In genomic region chr14:37590096-37590809, GRCh38 we compare ENCODE assay signal across 21 cellular contexts. TPM values are rescaled to one million over a fixed set of nuclear protein-coding genes. Genes with fewer than 3 reads are reported as not detected.
DNase-seq lines count a peak whose midpoint lies in the region; ATAC-seq and TF ChIP-seq lines count a peak whose summit lies in the region.
"Had no signal": no experiment of that assay in that cellular context is flagged by ENCODE, and none has a peak within 500 bp of the region (broad histone marks: within the 10 kb centered on the region; RNA-seq: fewer than 3 reads in every experiment).

No MANE protein-coding gene starts in this region.

- intact Hi-C loops in testis (cut with DNase I; ENCODE audit: low total_unique reads), result loop anchor here (10.0 kb wide), 1 partner anchor 335 kb away; no protein-coding TSS in a partner anchor

- WGBS in testis, 2 donors, result 27 to 29% methylated on average over 5 of the region's 5 CpGs

- H3K4me3 ChIP-seq in duodenal mucosa (ENCODE audit: low read depth in 1 of 2, low read length in 2 of 2) (peak overlapping the region; percentile 76 to 84), testis (no peak overlapping the region)

- H3K4me3 Mint-ChIP-seq in progenitor cell of endocrine pancreas (ENCODE audit: low read depth), result peak overlapping the region; percentile 88
- H3K4me3 Mint-ChIP-seq: T-helper 17 cell had no signal

- no peak for ATAC-seq in GM18511 (IDR thresholded peaks at IDR 0.05; ENCODE audit: unreplicated experiment)
- ATAC-seq: sciatic nerve, T-helper 17 cell had no signal

- peaks cover 37% of the 10 kb centered on the region for H3K36me3 Mint-ChIP-seq in progenitor cell of endocrine pancreas (ENCODE audit: insufficient read depth)
- H3K36me3 Mint-ChIP-seq: neural progenitor cell had no signal

- H3K36me3 ChIP-seq in duodenal mucosa (ENCODE audit: control insufficient read depth in 1 of 2, insufficient read depth in 2 of 2, low read length in 2 of 2) (no peaks in the 10 kb centered on the region), testis (ENCODE audit: low read depth, missing control alignments) (no peaks in the 10 kb centered on the region)
- H3K36me3 ChIP-seq: neural progenitor cell had no signal

- H3K27ac ChIP-seq in duodenal mucosa (ENCODE audit: low read depth, low read length) (no peak overlapping the region), testis (no peak overlapping the region)
- H3K27ac ChIP-seq: KMS-11, neural progenitor cell had no signal

- H3K9me3 Mint-ChIP-seq in progenitor cell of endocrine pancreas (ENCODE audit: low read depth), result no peaks in the 10 kb centered on the region
- H3K9me3 Mint-ChIP-seq: neural progenitor cell had no signal

- TF ChIP-seq POLR2A in testis (IDR thresholded peaks at IDR 0.05), result no peak

- H3K27ac Mint-ChIP-seq in progenitor cell of endocrine pancreas, result peak overlapping the region; percentile 95
- H3K27ac Mint-ChIP-seq: neural progenitor cell, T-helper 17 cell had no signal

- H3K27me3 Mint-ChIP-seq in progenitor cell of endocrine pancreas, result no peaks in the 10 kb centered on the region

- H3K27me3 ChIP-seq in duodenal mucosa (ENCODE audit: control insufficient read depth in 1 of 2, insufficient read depth in 2 of 2, low read length in 2 of 2), result peaks cover 33 to 41% of the 10 kb centered on the region in 2 donors
- H3K27me3 ChIP-seq in testis, result peaks cover 10% of the 10 kb centered on the region

- peaks cover 0 to 6% of the 10 kb centered on the region in 2 donors for H3K4me1 ChIP-seq in duodenal mucosa (ENCODE audit: control insufficient read depth in 1 of 2, insufficient read depth in 2 of 2, low read length in 2 of 2)
- H3K4me1 ChIP-seq in testis, result no peaks in the 10 kb centered on the region

- TF ChIP-seq CTCF in progenitor cell of endocrine pancreas (IDR thresholded peaks at IDR 0.05; ENCODE audit: unreplicated experiment) (no peak), testis (IDR thresholded peaks at IDR 0.05) (no peak)

- peaks cover 47% of the 10 kb centered on the region for H3K4me1 Mint-ChIP-seq in progenitor cell of endocrine pancreas (ENCODE audit: low read depth)

- DNase-seq in DMS 273 (lab: John Stamatoyannopoulos, UW; ENCODE audit: unreplicated experiment), result peak; percentile 37
- no peak for DNase-seq in DMS 273 treated with DMSO at 0.1 percent for 48 hours (lab: John Stamatoyannopoulos, UW)
- DNase-seq in NCI-H187 treated with DMSO at 0.1 percent for 48 hours (lab: John Stamatoyannopoulos, UW), result peak; percentile 56
- DNase-seq in progenitor cell of endocrine pancreas (ENCODE audit: low spot score, unreplicated experiment), result no peak
- no peak for DNase-seq in A172 (ENCODE audit: low spot score)
- no peak for DNase-seq in testis
- DNase-seq: 8988T; activated CD4-positive, alpha-beta T cell treated with anti-CD3 and anti-CD28 coated beads for 1 hour; activated T-cell treated with anti-CD3 and anti-CD28 coated beads for 4 hours; amniotic stem cell; CD4-positive, alpha-beta memory T cell; HCEC 1CT; hypothalamus; NCI-H1930; stimulated activated naive CD4-positive, alpha-beta T cell treated with Interleukin-2 at 50 U/mL for 16 hours; T-helper 17 cell had no signal

- H3K9me3 ChIP-seq in duodenal mucosa (ENCODE audit: control insufficient read depth in 1 of 2, low read length in 2 of 2), result no peaks in the 10 kb centered on the region
- no peaks in the 10 kb centered on the region for H3K9me3 ChIP-seq in testis

- peak overlapping the region; percentile 21 to 64 for H3K9ac ChIP-seq in duodenal mucosa (ENCODE audit: low read depth in 1 of 2, low read length in 2 of 2)
- H3K9ac ChIP-seq: KMS-11, neural progenitor cell had no signal

RNA-seq across cellular contexts. Expression of gene FOXA1, which starts 4.8 kb away (rescaled TPM):
- total RNA-seq in progenitor cell of endocrine pancreas (187 and 196 TPM in 2 replicates), testis (1 to 10 TPM; 2.2 to 3.0 TPM)
- 1.4 and 1.7 TPM in 2 replicates for total RNA-seq in A172 (2014; rRNA removed; shearing (Covaris generic))
- 0.95 TPM for polyA plus RNA-seq in testis (ENCODE audit: insufficient read depth, low read depth, low replicate concordance)
- total RNA-seq: CD4-positive, alpha-beta memory T cell; T-helper 17 cell had no signal
- polyA plus RNA-seq: CD4-positive, alpha-beta memory T cell had no signal

RNA-seq across cellular contexts. Expression of gene TTC6, which starts 5.2 kb away (rescaled TPM):
- total RNA-seq in progenitor cell of endocrine pancreas, result 39.3 and 46.7 TPM in 2 replicates
- total RNA-seq in A172 (2014; rRNA removed; shearing (Covaris generic)), result 0.14 and 1.5 TPM in 2 replicates
- total RNA-seq in testis, result 10 to 100 TPM; 11.2 to 17.2 TPM
- polyA plus RNA-seq in testis (ENCODE audit: insufficient read depth, low read depth, low replicate concordance), result 12.4 TPM
- total RNA-seq: CD4-positive, alpha-beta memory T cell; sciatic nerve; T-helper 17 cell had no signal
- polyA plus RNA-seq: CD4-positive, alpha-beta memory T cell had no signal

Comparison
In these comparisons a context has a peak if more than half of its experiments do, and no peak if none do; other contexts are left out.
1. DNase-seq: peak in DMS 273 (single experiment) and NCI-H187 treated with DMSO at 0.1 percent for 48 hours (single experiment); none in DMS 273 treated with DMSO at 0.1 percent for 48 hours (single experiment), progenitor cell of endocrine pancreas (single experiment), A172 (single experiment) and testis (single experiment).
2. H3K4me3 ChIP-seq: peak in duodenal mucosa (2 of 2); none in testis (0 of 2).
3. RNA of gene FOXA1, which starts 4.8 kb away (total RNA-seq): 187 to 196 TPM in progenitor cell of endocrine pancreas; 2.2 to 3.0 TPM in testis and 1.4 to 1.7 TPM in A172; every median in the first group is over 10 times any median in the second.